Comparison of ENCODE assay signal across 24 cellular contexts in genomic region chr15:57697588-57697987, GRCh38. TPM values are rescaled to one million over a fixed set of nuclear protein-coding genes. Genes with fewer than 3 reads are reported as not detected.
DNase-seq lines count a peak whose midpoint lies in the region; ATAC-seq and TF ChIP-seq lines count a peak whose summit lies in the region.
"Had no signal": no experiment of that assay in that cellular context is flagged by ENCODE, and none has a peak within 500 bp of the region (broad histone marks: within the 10 kb centered on the region; RNA-seq: fewer than 3 reads in every experiment).

No MANE protein-coding gene starts in this region.

- H3K4me3 ChIP-seq in coronary artery: no peak overlapping the region
- H3K4me3 ChIP-seq: body of pancreas, colonic mucosa, left lung, right lobe of liver, upper lobe of left lung had no signal

- H3K27ac Mint-ChIP-seq in osteocyte (ENCODE audit: unreplicated experiment): peak overlapping the region; percentile 31
- H3K27ac Mint-ChIP-seq: activated CD8-positive, alpha-beta memory T cell treated with anti-CD3 and anti-CD28 coated beads, Interleukin-2, amount 10 ng/mL, durations not matched to agents 7 days and 5 days; activated naive CD4-positive, alpha-beta T cell treated with anti-CD3 and anti-CD28 coated beads, Interleukin-2, amount 50 U/mL, for 72 hours; nephron progenitor cell had no signal

- DNase-seq in LHCN-M2 (ENCODE audit: low read depth): peak; percentile 77
- peak; percentile 84 for DNase-seq in coronary artery (ENCODE audit: low spot score)
- no peak for DNase-seq in osteocyte (ENCODE audit: extremely low spot score, unreplicated experiment)
- DNase-seq in NCI-H510A (lab: John Stamatoyannopoulos, UW): no peak
- DNase-seq: ACHN; activated CD4-positive, alpha-beta T cell treated with anti-CD3 and anti-CD28 coated beads for 4 hours; activated CD8-positive, alpha-beta memory T cell treated with anti-CD3 and anti-CD28 coated beads, Interleukin-2, amount 10 ng/mL, durations not matched to agents 7 days and 5 days; body of pancreas; colonic mucosa; head of caudate nucleus; Karpas-422; left lung; NCI-H2029; nephron progenitor cell; right lobe of liver; SIG-M5; stimulated activated CD8-positive, alpha-beta memory T cell treated with anti-CD3 and anti-CD28 coated beads, Interleukin-4, amount 100 ng/mL, for 48 hours; T-helper 1 cell; upper lobe of left lung had no signal

- H3K4me1 Mint-ChIP-seq in osteocyte (ENCODE audit: unreplicated experiment): peaks cover 52% of the 10 kb centered on the region

- TF ChIP-seq CTCF in C4-2B (conservative IDR thresholded peaks at IDR 0.05) (no peak), coronary artery (IDR thresholded peaks at IDR 0.05) (no peak), osteocyte (IDR thresholded peaks at IDR 0.05) (no peak)

- peaks cover 3% of the 10 kb centered on the region for H3K27me3 Mint-ChIP-seq in osteocyte (ENCODE audit: unreplicated experiment)

- H3K36me3 Mint-ChIP-seq in osteocyte (ENCODE audit: unreplicated experiment): no peaks in the 10 kb centered on the region
- H3K36me3 Mint-ChIP-seq: activated CD8-positive, alpha-beta memory T cell treated with anti-CD3 and anti-CD28 coated beads, Interleukin-2, amount 10 ng/mL, durations not matched to agents 7 days and 5 days; activated naive CD4-positive, alpha-beta T cell treated with anti-CD3 and anti-CD28 coated beads, Interleukin-2, amount 50 U/mL, for 72 hours had no signal

- H3K9me3 Mint-ChIP-seq in osteocyte (ENCODE audit: unreplicated experiment): no peaks in the 10 kb centered on the region
- H3K9me3 Mint-ChIP-seq: nephron progenitor cell had no signal

- H3K27ac ChIP-seq in C4-2B: peak overlapping the region; percentile 71; the same call in 1 of the 2 replicates
- peak overlapping the region; percentile 53 to 85 for H3K27ac ChIP-seq in coronary artery
- H3K27ac ChIP-seq: body of pancreas, colonic mucosa, left lung, right lobe of liver, upper lobe of left lung had no signal

- ATAC-seq in GM21529 (IDR thresholded peaks at IDR 0.05; ENCODE audit: unreplicated experiment): no peak
- no peak for ATAC-seq in GM21381 (IDR thresholded peaks at IDR 0.05; ENCODE audit: unreplicated experiment)
- ATAC-seq in GM18870 (IDR thresholded peaks at IDR 0.05; ENCODE audit: unreplicated experiment): no peak
- ATAC-seq: activated CD8-positive, alpha-beta memory T cell treated with anti-CD3 and anti-CD28 coated beads, Interleukin-2, amount 10 ng/mL, durations not matched to agents 7 days and 5 days; activated naive CD4-positive, alpha-beta T cell treated with anti-CD3 and anti-CD28 coated beads, Interleukin-2, amount 50 U/mL, for 72 hours; body of pancreas; left lung; right lobe of liver had no signal

- H3K4me3 Mint-ChIP-seq in osteocyte (ENCODE audit: unreplicated experiment): no peak overlapping the region
- H3K4me3 Mint-ChIP-seq: activated CD8-positive, alpha-beta memory T cell treated with anti-CD3 and anti-CD28 coated beads, Interleukin-2, amount 10 ng/mL, durations not matched to agents 7 days and 5 days; nephron progenitor cell had no signal

RNA-seq across cellular contexts. Expression of gene POLR2M, which starts 8.9 kb away (rescaled TPM):
- total RNA-seq in LHCN-M2 (2014; rRNA removed) (38.5 and 169 TPM in 2 replicates), osteocyte (83.9 and 89.5 TPM in 2 replicates)
- 18.4 TPM for polyA plus RNA-seq in LHCN-M2 (2012)

Comparison
In these comparisons a context has a peak if more than half of its experiments do, and no peak if none do; other contexts are left out.
1. DNase-seq: peak in LHCN-M2 (single experiment) and coronary artery (single experiment); none in osteocyte (single experiment) and NCI-H510A (single experiment).